Comparison of ENCODE assay signal across 21 cellular contexts in the genomic region with DNA sequence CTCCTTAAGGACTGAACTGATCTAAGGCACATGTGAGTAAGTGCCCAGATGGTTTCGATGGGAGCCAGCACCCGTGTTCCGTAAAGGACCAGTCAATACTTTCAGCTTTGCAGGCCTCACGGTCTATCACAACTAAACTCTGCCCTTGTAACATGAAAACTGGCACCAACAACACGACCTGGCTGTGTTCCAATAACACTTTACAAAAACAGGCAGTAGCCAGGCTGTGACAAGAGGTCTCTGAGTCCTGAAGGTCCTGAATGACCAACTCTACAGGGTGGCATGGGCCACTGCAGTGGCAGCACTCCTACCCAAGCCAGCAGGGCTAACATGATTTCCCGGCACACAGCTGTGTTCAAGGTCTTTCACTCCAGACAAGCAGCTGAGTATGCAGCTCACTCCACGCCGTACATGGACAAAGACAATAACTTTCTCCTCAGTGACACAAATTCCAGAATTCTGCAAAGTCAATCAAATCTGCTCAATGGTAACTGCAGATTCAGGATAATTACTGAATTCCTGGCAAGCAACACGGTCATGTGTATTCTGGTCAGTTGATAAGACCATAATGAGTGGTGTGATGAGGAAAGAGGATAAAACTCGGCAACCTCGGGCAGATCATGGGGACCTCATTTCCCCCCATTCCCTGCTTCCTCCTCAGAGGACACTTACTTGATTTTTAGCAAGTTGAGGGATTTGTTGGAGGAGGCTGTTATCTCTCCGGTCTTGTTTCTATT. TPM values are rescaled to one million over a fixed set of nuclear protein-coding genes. Genes with fewer than 3 reads are reported as not detected.
DNase-seq lines count a peak whose midpoint lies in the region; ATAC-seq and TF ChIP-seq lines count a peak whose summit lies in the region.
"Had no signal": no experiment of that assay in that cellular context is flagged by ENCODE, and none has a peak within 500 bp of the region (broad histone marks: within the 10 kb centered on the region; RNA-seq: fewer than 3 reads in every experiment).

No MANE protein-coding gene starts in this region.

- peaks cover 29% of the 10 kb centered on the region for H3K79me2 ChIP-seq in parathyroid adenoma

- intact Hi-C loops in body of pancreas (cut with DNase I) (no loop called here), left ventricle myocardium superior (cut with micrococcal nuclease) (no loop called here), aorta (cut with DNase I) (no loop called here)

- H3K9me3 ChIP-seq in body of pancreas = no peaks in the 10 kb centered on the region
- H3K9me3 ChIP-seq in parathyroid adenoma (ENCODE audit: control insufficient read depth, low read length) = no peaks in the 10 kb centered on the region
- H3K9me3 ChIP-seq in aorta (ENCODE audit: control insufficient read depth, low read length) = no peaks in the 10 kb centered on the region
- H3K9me3 ChIP-seq: colonic mucosa had no signal

- WGBS in body of pancreas, 2 donors = 24 to 37% methylated on average over 5 to 12 of the region's 12 CpGs
- WGBS in aorta, 2 donors = 65 to 66% methylated on average over 12 of the region's 12 CpGs

- peak overlapping the region; percentile 40 for H3K4me2 ChIP-seq in parathyroid adenoma (ENCODE audit: low read length)

- H3K27me3 ChIP-seq in body of pancreas (no peaks in the 10 kb centered on the region), parathyroid adenoma (ENCODE audit: control insufficient read depth, insufficient read depth, low read length) (no peaks in the 10 kb centered on the region), aorta (ENCODE audit: control insufficient read depth in 1 of 2, insufficient read depth in 2 of 2, low read length in 1 of 2) (no peaks in the 10 kb centered on the region)
- H3K27me3 ChIP-seq: colonic mucosa had no signal

- no peak overlapping the region for H2AFZ ChIP-seq in parathyroid adenoma

- H3K36me3 ChIP-seq in body of pancreas (replicated peaks in 1 of 2; ENCODE audit: insufficient read depth in 1 of 2, low read depth in 2 of 2) = peaks cover 0 to 21% of the 10 kb centered on the region in 2 donors
- H3K36me3 ChIP-seq in parathyroid adenoma (ENCODE audit: control insufficient read depth, insufficient read depth, low read length) = no peaks in the 10 kb centered on the region
- H3K36me3 ChIP-seq in aorta (ENCODE audit: control insufficient read depth in 1 of 2, insufficient read depth in 2 of 2, low read length in 1 of 2) = peaks cover 6 to 15% of the 10 kb centered on the region in 2 donors

- TF ChIP-seq CTCF in body of pancreas (IDR thresholded peaks at IDR 0.05) (peak in 2 of 7 experiments; percentile 13 to 16), parathyroid adenoma (IDR thresholded peaks at IDR 0.05) (no peak)

- peak in 1 of 3 donors; percentile 2 for TF ChIP-seq POLR2A in body of pancreas (IDR thresholded peaks at IDR 0.05)

- H3K4me1 ChIP-seq in body of pancreas (peaks cover 20% of the 10 kb centered on the region), parathyroid adenoma (no peaks in the 10 kb centered on the region), aorta (ENCODE audit: control insufficient read depth in 1 of 2, insufficient read depth in 2 of 2, low read length in 2 of 2) (no peaks in the 10 kb centered on the region)
- H3K4me1 ChIP-seq: colonic mucosa had no signal

- DNase-seq in Ammon's horn (ENCODE audit: low spot score) = peak; percentile 13
- DNase-seq in body of pancreas = peak; percentile 66 to 77 (median 74)
- DNase-seq in left ventricle myocardium superior = peak; percentile 31
- no peak for DNase-seq in GDM1 (lab: John Stamatoyannopoulos, UW)
- DNase-seq in NCI-H2081 (lab: John Stamatoyannopoulos, UW) = no peak
- no peak for DNase-seq in aorta
- DNase-seq in middle frontal gyrus (ENCODE audit: extremely low spot score, low spot score) = no peak
- DNase-seq: activated CD8-positive, alpha-beta T cell treated with anti-CD3 and anti-CD28 coated beads for 36 hours; activated T-cell treated with anti-CD3 and anti-CD28 coated beads, Interleukin-2, amount 50 U/mL, for 72 hours; colonic mucosa; DMS153; naive B cell; NCI-H146; NCI-H82; small intestine; stimulated activated CD4-positive, alpha-beta T cell treated with anti-CD3 and anti-CD28 coated beads, Interleukin-4, amount 100 ng/mL, for 24 hours; T1000 had no signal

- H3K9ac ChIP-seq in parathyroid adenoma = no peak overlapping the region

- H3K4me3 ChIP-seq in body of pancreas (no peak overlapping the region), parathyroid adenoma (ENCODE audit: low read depth, low read length) (no peak overlapping the region), aorta (ENCODE audit: low read length in 2 of 2) (no peak overlapping the region)
- H3K4me3 ChIP-seq: colonic mucosa, lung had no signal

- H3K27ac ChIP-seq in body of pancreas (peak overlapping the region; percentile 13 to 55 (median 42)), parathyroid adenoma (no peak overlapping the region), aorta (ENCODE audit: low read depth in 1 of 2, low read length in 2 of 2) (no peak overlapping the region)
- H3K27ac ChIP-seq: colonic mucosa had no signal

- ATAC-seq in body of pancreas = peak; percentile 90
- peak; percentile 74 for ATAC-seq in left ventricle myocardium superior
- no peak for ATAC-seq in aorta (ENCODE audit: low FRiP score)
- ATAC-seq: activated CD8-positive, alpha-beta T cell treated with anti-CD3 and anti-CD28 coated beads for 36 hours; activated T-cell treated with anti-CD3 and anti-CD28 coated beads, Interleukin-2, amount 50 U/mL, for 72 hours had no signal

RNA-seq across cellular contexts. Expression of a gene that starts 15.2 kb away (rescaled TPM):
- total RNA-seq in body of pancreas = 10 to 100 TPM; 43.8 to 63.0 TPM
- total RNA-seq in left ventricle myocardium superior = 86.4 TPM
- 10 to 100 TPM; 74.4 to 94.3 TPM for total RNA-seq in aorta
- 10 to 100 TPM; 26.7 to 66.8 TPM for polyA plus RNA-seq in aorta

RNA-seq across cellular contexts. Expression of a gene that starts 15.3 kb away (rescaled TPM):
- total RNA-seq in body of pancreas (1 to 10 TPM; 1.0 to 5.3 TPM), left ventricle myocardium superior (not detected), aorta (under 1 TPM; 0.29 to 0.66 TPM)
- under 1 TPM; 0.25 to 0.28 TPM for polyA plus RNA-seq in aorta
- total RNA-seq: frontal cortex had no signal

RNA-seq across cellular contexts. Expression of a gene that starts 34.7 kb away (rescaled TPM):
- total RNA-seq in body of pancreas = not detected
- total RNA-seq in left ventricle myocardium superior = not detected
- total RNA-seq in aorta = under 1 TPM in 1 of 2 donors, not detected in 1; 0.58 TPM
- under 1 TPM in 1 of 2 donors, not detected in 1; 0.43 TPM for polyA plus RNA-seq in aorta
- total RNA-seq: colonic mucosa, frontal cortex, osteoblast had no signal

RNA-seq across cellular contexts. Expression of a gene that starts 44.7 kb away (rescaled TPM):
- total RNA-seq in body of pancreas = 10 to 100 TPM; 18.1 to 23.3 TPM
- total RNA-seq in left ventricle myocardium superior = 12.4 TPM
- 10 to 100 TPM; 14.0 to 20.0 TPM for total RNA-seq in aorta
- 10 to 100 TPM; 24.8 to 59.3 TPM for polyA plus RNA-seq in aorta

RNA-seq across cellular contexts. Expression of a gene that starts 44.9 kb away (rescaled TPM):
- total RNA-seq in body of pancreas (10 to 100 TPM in 1 of 2 donors, 1 to 10 TPM in 1; 6.2 to 21.4 TPM), left ventricle myocardium superior (6.2 TPM), aorta (10 to 100 TPM; 13.0 to 13.4 TPM)
- polyA plus RNA-seq in aorta = 10 to 100 TPM in 1 of 2 donors, 1 to 10 TPM in 1; 7.9 to 13.7 TPM

Comparison
In these comparisons a context has a peak if more than half of its experiments do, and no peak if none do; other contexts are left out.
1. DNase-seq: peak in Ammon's horn (single experiment), body of pancreas (4 of 4) and left ventricle myocardium superior (single experiment); none in GDM1 (single experiment), NCI-H2081 (0 of 2), aorta (0 of 2) and middle frontal gyrus (single experiment).
2. H3K27ac ChIP-seq: peak in body of pancreas (4 of 4); none in parathyroid adenoma (single experiment) and aorta (0 of 2).